3 cellular contexts compared by ENCODE assay signal in the genomic region with DNA sequence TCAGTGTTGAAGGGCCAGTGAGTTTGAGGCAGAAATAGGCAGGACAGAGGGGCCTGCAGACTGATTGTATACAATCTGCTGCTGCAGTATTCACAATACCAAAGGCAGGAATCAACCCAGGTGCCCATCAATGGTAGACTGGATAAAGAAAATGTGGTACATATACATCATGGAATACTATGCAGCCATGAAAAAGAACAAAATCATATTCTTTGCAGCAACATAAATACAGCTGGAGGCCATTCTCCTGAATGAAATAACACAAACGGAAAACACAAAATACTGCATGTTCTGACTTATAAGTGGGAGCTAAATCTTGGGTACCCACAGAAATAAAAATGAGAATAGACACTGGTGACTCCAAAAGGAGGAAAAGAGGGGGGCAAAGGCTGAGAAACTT.
TF ChIP-seq lines count a peak whose summit lies in the region.

No MANE protein-coding gene starts in this region.

TF ChIP-seq in SK-N-SH treated with all-trans-retinoic acid at 6 μM for 48 hours, 23 proteins besides CTCF, POLR2A, EP300 and RAD21:
- TF ChIP-seq, protein P1, sequence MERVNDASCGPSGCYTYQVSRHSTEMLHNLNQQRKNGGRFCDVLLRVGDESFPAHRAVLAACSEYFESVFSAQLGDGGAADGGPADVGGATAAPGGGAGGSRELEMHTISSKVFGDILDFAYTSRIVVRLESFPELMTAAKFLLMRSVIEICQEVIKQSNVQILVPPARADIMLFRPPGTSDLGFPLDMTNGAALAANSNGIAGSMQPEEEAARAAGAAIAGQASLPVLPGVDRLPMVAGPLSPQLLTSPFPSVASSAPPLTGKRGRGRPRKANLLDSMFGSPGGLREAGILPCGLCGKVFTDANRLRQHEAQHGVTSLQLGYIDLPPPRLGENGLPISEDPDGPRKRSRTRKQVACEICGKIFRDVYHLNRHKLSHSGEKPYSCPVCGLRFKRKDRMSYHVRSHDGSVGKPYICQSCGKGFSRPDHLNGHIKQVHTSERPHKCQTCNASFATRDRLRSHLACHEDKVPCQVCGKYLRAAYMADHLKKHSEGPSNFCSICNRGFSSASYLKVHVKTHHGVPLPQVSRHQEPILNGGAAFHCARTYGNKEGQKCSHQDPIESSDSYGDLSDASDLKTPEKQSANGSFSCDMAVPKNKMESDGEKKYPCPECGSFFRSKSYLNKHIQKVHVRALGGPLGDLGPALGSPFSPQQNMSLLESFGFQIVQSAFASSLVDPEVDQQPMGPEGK (CRISPR knock-in tag; IDR thresholded peaks at IDR 0.05; ENCODE audit: borderline replicate concordance), result no peak
- TF ChIP-seq ZNF8 (CRISPR knock-in tag; IDR thresholded peaks at IDR 0.05), result peak; percentile 78
- TF ChIP-seq, protein P2, sequence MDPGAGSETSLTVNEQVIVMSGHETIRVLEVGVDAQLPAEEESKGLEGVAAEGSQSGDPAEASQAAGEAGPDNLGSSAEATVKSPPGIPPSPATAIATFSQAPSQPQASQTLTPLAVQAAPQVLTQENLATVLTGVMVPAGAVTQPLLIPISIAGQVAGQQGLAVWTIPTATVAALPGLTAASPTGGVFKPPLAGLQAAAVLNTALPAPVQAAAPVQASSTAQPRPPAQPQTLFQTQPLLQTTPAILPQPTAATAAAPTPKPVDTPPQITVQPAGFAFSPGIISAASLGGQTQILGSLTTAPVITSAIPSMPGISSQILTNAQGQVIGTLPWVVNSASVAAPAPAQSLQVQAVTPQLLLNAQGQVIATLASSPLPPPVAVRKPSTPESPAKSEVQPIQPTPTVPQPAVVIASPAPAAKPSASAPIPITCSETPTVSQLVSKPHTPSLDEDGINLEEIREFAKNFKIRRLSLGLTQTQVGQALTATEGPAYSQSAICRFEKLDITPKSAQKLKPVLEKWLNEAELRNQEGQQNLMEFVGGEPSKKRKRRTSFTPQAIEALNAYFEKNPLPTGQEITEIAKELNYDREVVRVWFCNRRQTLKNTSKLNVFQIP (CRISPR knock-in tag; IDR thresholded peaks at IDR 0.05; ENCODE audit: borderline replicate concordance, low read depth), result no peak

TF ChIP-seq in SK-N-SH, 30 proteins besides CTCF, POLR2A, EP300 and RAD21:
- no peak for TF ChIP-seq TEAD4 (IDR thresholded peaks at IDR 0.05; ENCODE audit: borderline replicate concordance, insufficient read depth)
- no peak for TF ChIP-seq SMC3 (IDR thresholded peaks at IDR 0.05; ENCODE audit: low read depth, low read length)
- TF ChIP-seq, protein P3, sequence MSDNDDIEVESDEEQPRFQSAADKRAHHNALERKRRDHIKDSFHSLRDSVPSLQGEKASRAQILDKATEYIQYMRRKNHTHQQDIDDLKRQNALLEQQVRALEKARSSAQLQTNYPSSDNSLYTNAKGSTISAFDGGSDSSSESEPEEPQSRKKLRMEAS (IDR thresholded peaks at IDR 0.05; ENCODE audit: low read depth), result no peak
- TF ChIP-seq RCOR1 (IDR thresholded peaks at IDR 0.05; ENCODE audit: low read length), result no peak
- TF ChIP-seq POLR2AphosphoS5 (IDR thresholded peaks at IDR 0.05; ENCODE audit: low read depth, low read length), result no peak
- no peak for TF ChIP-seq NRF1 (IDR thresholded peaks at IDR 0.05; ENCODE audit: low read depth, low read length)
- TF ChIP-seq, protein P4, sequence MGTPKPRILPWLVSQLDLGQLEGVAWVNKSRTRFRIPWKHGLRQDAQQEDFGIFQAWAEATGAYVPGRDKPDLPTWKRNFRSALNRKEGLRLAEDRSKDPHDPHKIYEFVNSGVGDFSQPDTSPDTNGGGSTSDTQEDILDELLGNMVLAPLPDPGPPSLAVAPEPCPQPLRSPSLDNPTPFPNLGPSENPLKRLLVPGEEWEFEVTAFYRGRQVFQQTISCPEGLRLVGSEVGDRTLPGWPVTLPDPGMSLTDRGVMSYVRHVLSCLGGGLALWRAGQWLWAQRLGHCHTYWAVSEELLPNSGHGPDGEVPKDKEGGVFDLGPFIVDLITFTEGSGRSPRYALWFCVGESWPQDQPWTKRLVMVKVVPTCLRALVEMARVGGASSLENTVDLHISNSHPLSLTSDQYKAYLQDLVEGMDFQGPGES (IDR thresholded peaks at IDR 0.05; ENCODE audit: low read depth, low read length), result no peak
- no peak for TF ChIP-seq EZH2phosphoT487 (IDR thresholded peaks at IDR 0.05; ENCODE audit: borderline replicate concordance, low read depth)
- no peak for TF ChIP-seq ELF1 (IDR thresholded peaks at IDR 0.05)
- no peak for TF ChIP-seq GABPA (IDR thresholded peaks at IDR 0.05; ENCODE audit: low read depth)
- TF ChIP-seq RFX5 (IDR thresholded peaks at IDR 0.05; ENCODE audit: low read length), result no peak
- no peak for TF ChIP-seq RXRA (IDR thresholded peaks at IDR 0.05; ENCODE audit: borderline replicate concordance, low read depth)
- no peak for TF ChIP-seq GATA2 (CRISPR knock-in tag; IDR thresholded peaks at IDR 0.05)
- no peak for TF ChIP-seq NFIC (IDR thresholded peaks at IDR 0.05; ENCODE audit: borderline replicate concordance)
- TF ChIP-seq YY1 (IDR thresholded peaks at IDR 0.05; ENCODE audit: low read depth), result no peak
- no peak for TF ChIP-seq MXI1 (IDR thresholded peaks at IDR 0.05; ENCODE audit: low read depth, low read length)

TF ChIP-seq in H1, 55 proteins besides CTCF, POLR2A, EP300 and RAD21:
- TF ChIP-seq NRF1 (IDR thresholded peaks at IDR 0.05; ENCODE audit: low read depth, low read length) (no peak), ZNF274 (IDR thresholded peaks at IDR 0.05; ENCODE audit: borderline replicate concordance, extremely low read depth, low read length) (no peak), ASH2L (IDR thresholded peaks at IDR 0.05; ENCODE audit: low read length) (no peak), TEAD4 (IDR thresholded peaks at IDR 0.05; ENCODE audit: low read depth, low read length) (no peak), GTF2F1 (IDR thresholded peaks at IDR 0.05; ENCODE audit: borderline replicate concordance, low read depth, low read length) (no peak), BACH1 (IDR thresholded peaks at IDR 0.05; ENCODE audit: low read length) (no peak), TBP (IDR thresholded peaks at IDR 0.05; ENCODE audit: low read depth, low read length) (no peak), KDM1A (IDR thresholded peaks at IDR 0.05; ENCODE audit: borderline replicate concordance, low read length) (peak; percentile 55; the same call in 1 of the 2 replicates)
- TF ChIP-seq, protein P5, sequence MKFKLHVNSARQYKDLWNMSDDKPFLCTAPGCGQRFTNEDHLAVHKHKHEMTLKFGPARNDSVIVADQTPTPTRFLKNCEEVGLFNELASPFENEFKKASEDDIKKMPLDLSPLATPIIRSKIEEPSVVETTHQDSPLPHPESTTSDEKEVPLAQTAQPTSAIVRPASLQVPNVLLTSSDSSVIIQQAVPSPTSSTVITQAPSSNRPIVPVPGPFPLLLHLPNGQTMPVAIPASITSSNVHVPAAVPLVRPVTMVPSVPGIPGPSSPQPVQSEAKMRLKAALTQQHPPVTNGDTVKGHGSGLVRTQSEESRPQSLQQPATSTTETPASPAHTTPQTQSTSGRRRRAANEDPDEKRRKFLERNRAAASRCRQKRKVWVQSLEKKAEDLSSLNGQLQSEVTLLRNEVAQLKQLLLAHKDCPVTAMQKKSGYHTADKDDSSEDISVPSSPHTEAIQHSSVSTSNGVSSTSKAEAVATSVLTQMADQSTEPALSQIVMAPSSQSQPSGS (IDR thresholded peaks at IDR 0.05; ENCODE audit: low read length), result no peak
